In genomic region chr15:59522988-59523461, GRCh38 we compare ENCODE assay signal across 11 cellular contexts.
DNase-seq lines count a peak whose midpoint lies in the region; TF ChIP-seq lines count a peak whose summit lies in the region.
"Had no signal": no experiment of that assay in that cellular context is flagged by ENCODE, and none has a peak within 500 bp of the region (broad histone marks: within the 10 kb centered on the region; RNA-seq: fewer than 3 reads in every experiment).

No MANE protein-coding gene starts in this region.

- H3K79me2 ChIP-seq in GM23248 (ENCODE audit: insufficient read depth): no peaks in the 10 kb centered on the region

- H3K9me3 ChIP-seq in esophagus squamous epithelium: no peaks in the 10 kb centered on the region
- H3K9me3 ChIP-seq in GM23248 (ENCODE audit: low read depth): no peaks in the 10 kb centered on the region

- H3K27ac Mint-ChIP-seq in activated naive CD4-positive, alpha-beta T cell treated with anti-CD3 and anti-CD28 coated beads, Interleukin-2, amount 10 ng/mL, durations not matched to agents 7 days and 5 days: no peak overlapping the region

- peaks cover 18% of the 10 kb centered on the region for H3K27me3 Mint-ChIP-seq in activated naive CD4-positive, alpha-beta T cell treated with anti-CD3 and anti-CD28 coated beads, Interleukin-2, amount 10 ng/mL, durations not matched to agents 7 days and 5 days

- 78 to 81% methylated on average over 11 to 15 of the region's 15 CpGs for WGBS in esophagus squamous epithelium, 2 donors
- WGBS in GM23248 (ENCODE audit: low coverage in 1 of 2, low lambda C conversion rate in 2 of 2, missing lambda C conversion rate in 2 of 2), 2 experiments: 79 to 83% methylated on average over 15 of the region's 15 CpGs

- no peak overlapping the region for H2AFZ ChIP-seq in GM23248

- CTCF ChIA-PET in activated naive CD4-positive, alpha-beta T cell treated with anti-CD3 and anti-CD28 coated beads, Interleukin-2, amount 10 ng/mL, durations not matched to agents 7 days and 5 days (lab: Charles Lee): interaction anchor here (1.2 to 2.3 kb wide), 2 partner anchors 10 to 566 kb away, joined by 3 to 10 read pairs; no protein-coding TSS in a partner anchor

- H3K36me3 Mint-ChIP-seq in activated naive CD4-positive, alpha-beta T cell treated with anti-CD3 and anti-CD28 coated beads, Interleukin-2, amount 10 ng/mL, durations not matched to agents 7 days and 5 days: no peaks in the 10 kb centered on the region

- H3F3A ChIP-seq in GM23248 (ENCODE audit: insufficient read depth): no peaks in the 10 kb centered on the region

- H3K4me3 ChIP-seq in esophagus squamous epithelium (no peak overlapping the region), GM23248 (no peak overlapping the region)

- H3K27ac ChIP-seq in esophagus squamous epithelium (no peak overlapping the region), GM23248 (no peak overlapping the region)
- H3K27ac ChIP-seq: WERI-Rb-1 had no signal

- H3K4me3 Mint-ChIP-seq in activated naive CD4-positive, alpha-beta T cell treated with anti-CD3 and anti-CD28 coated beads, Interleukin-2, amount 10 ng/mL, durations not matched to agents 7 days and 5 days: no peak overlapping the region

- no peak overlapping the region for H3K4me2 ChIP-seq in GM23248 (ENCODE audit: unreplicated experiment)

- in situ Hi-C loops in GM23248 (cut with MboI): loop anchor here (25.0 kb wide), 1 partner anchor 1286 kb away; no protein-coding TSS in a partner anchor

- peak; percentile 18 to 65 for DNase-seq in activated CD8-positive, alpha-beta memory T cell treated with anti-CD3 and anti-CD28 coated beads for 1 hour (ENCODE audit: extremely low read depth in 1 of 2, low read depth in 1 of 2)
- no peak for DNase-seq in activated CD8-positive, alpha-beta memory T cell treated with anti-CD3 and anti-CD28 coated beads, Interleukin-2, amount 50 U/mL, for 48 hours
- DNase-seq in NCI-H345 (lab: John Stamatoyannopoulos, UW) (peak; percentile 76), esophagus squamous epithelium (lab: John Stamatoyannopoulos, UW) (no peak), GM23248 (no peak), retina (no peak)
- DNase-seq in activated naive CD4-positive, alpha-beta T cell treated with anti-CD3 and anti-CD28 coated beads, Interleukin-2, amount 10 ng/mL, durations not matched to agents 7 days and 5 days: peak; percentile 72
- peak; percentile 40 for DNase-seq in stimulated activated CD8-positive, alpha-beta memory T cell treated with anti-CD3 and anti-CD28 coated beads, Interleukin-4, amount 100 ng/mL, for 48 hours
- DNase-seq: NCI-H774; stimulated activated CD4-positive, alpha-beta T cell treated with anti-CD3 and anti-CD28 coated beads, Interleukin-2, amount 100 ng/mL, for 24 hours; WERI-Rb-1 had no signal

- H4K20me1 ChIP-seq in GM23248 (ENCODE audit: insufficient read depth): no peaks in the 10 kb centered on the region

- H3K9ac ChIP-seq in GM23248: no peak overlapping the region

- intact Hi-C loops in esophagus squamous epithelium (cut with DNase I): no loop called here

- H3K27me3 ChIP-seq in esophagus squamous epithelium (no peaks in the 10 kb centered on the region), GM23248 (replicated peaks; ENCODE audit: insufficient read depth) (no peaks in the 10 kb centered on the region)

- TF ChIP-seq CTCF in esophagus squamous epithelium (IDR thresholded peaks at IDR 0.05): no peak

- H3K9me2 ChIP-seq in GM23248 (ENCODE audit: insufficient read depth): no peaks in the 10 kb centered on the region

- no peak for TF ChIP-seq POLR2A in esophagus squamous epithelium (IDR thresholded peaks at IDR 0.05)

- H3K4me1 ChIP-seq in esophagus squamous epithelium (no peaks in the 10 kb centered on the region), GM23248 (ENCODE audit: insufficient read depth) (no peaks in the 10 kb centered on the region)

- no peaks in the 10 kb centered on the region for H3K36me3 ChIP-seq in esophagus squamous epithelium
- no peaks in the 10 kb centered on the region for H3K36me3 ChIP-seq in GM23248 (ENCODE audit: low read depth)
- H3K36me3 ChIP-seq: WERI-Rb-1 had no signal

- H3K9me3 Mint-ChIP-seq in activated naive CD4-positive, alpha-beta T cell treated with anti-CD3 and anti-CD28 coated beads, Interleukin-2, amount 10 ng/mL, durations not matched to agents 7 days and 5 days: no peaks in the 10 kb centered on the region

- H3K4me1 Mint-ChIP-seq in activated naive CD4-positive, alpha-beta T cell treated with anti-CD3 and anti-CD28 coated beads, Interleukin-2, amount 10 ng/mL, durations not matched to agents 7 days and 5 days: peaks cover 34% of the 10 kb centered on the region

Comparison
In these comparisons a context has a peak if more than half of its experiments do, and no peak if none do; other contexts are left out.
1. DNase-seq: peak in activated CD8-positive, alpha-beta memory T cell treated with anti-CD3 and anti-CD28 coated beads for 1 hour (2 of 2), NCI-H345 (single experiment), activated naive CD4-positive, alpha-beta T cell treated with anti-CD3 and anti-CD28 coated beads, Interleukin-2, amount 10 ng/mL, durations not matched to agents 7 days and 5 days (single experiment) and stimulated activated CD8-positive, alpha-beta memory T cell treated with anti-CD3 and anti-CD28 coated beads, Interleukin-4, amount 100 ng/mL, for 48 hours (single experiment); none in activated CD8-positive, alpha-beta memory T cell treated with anti-CD3 and anti-CD28 coated beads, Interleukin-2, amount 50 U/mL, for 48 hours (single experiment), esophagus squamous epithelium (single experiment), GM23248 (single experiment) and retina (single experiment).